ENCODE assay signal across 16 cellular contexts in the genomic region with DNA sequence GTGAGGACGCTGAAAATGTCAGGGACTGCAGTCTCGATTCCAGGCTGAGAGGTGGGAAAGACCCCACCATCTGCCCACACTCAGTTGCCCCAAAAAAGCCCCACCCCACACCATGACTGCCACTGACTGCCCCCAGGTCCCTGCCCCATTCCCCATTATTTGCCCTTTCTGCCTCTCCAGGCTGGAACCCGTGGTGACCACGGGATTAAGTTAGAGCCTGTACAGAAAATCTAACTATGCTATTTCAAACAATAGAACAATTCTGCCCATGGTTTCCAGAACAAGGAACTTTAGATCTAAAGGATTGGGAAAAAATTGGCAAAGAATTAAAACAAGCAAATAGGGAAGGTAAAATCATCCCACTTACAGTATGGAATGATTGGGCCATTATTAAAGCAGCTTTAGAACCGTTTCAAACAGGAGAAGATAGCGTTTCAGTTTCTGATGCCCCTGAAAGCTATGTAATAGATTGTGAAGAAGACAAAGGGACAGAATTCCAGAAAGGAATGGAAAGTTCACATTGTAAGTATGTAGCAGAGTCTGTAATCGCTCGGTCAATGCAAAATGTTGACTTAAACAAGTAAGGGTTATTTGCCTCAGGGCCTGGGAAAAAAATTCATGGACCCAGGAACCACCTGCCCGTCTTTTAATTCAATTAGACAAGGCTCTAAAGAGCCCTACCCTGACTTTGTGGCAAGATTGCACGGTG. TPM values are rescaled to one million over a fixed set of nuclear protein-coding genes. Genes with fewer than 3 reads are reported as not detected.
DNase-seq lines count a peak whose midpoint lies in the region; ATAC-seq and TF ChIP-seq lines count a peak whose summit lies in the region.
"Had no signal": no experiment of that assay in that cellular context is flagged by ENCODE, and none has a peak within 500 bp of the region (broad histone marks: within the 10 kb centered on the region; RNA-seq: fewer than 3 reads in every experiment).

No MANE protein-coding gene starts in this region.

- H3K4me1 Mint-ChIP-seq in GM23338 = peaks cover 38% of the 10 kb centered on the region

- H3K9me3 ChIP-seq in OCI-LY3 (ENCODE audit: insufficient read depth, low read length) (no peaks in the 10 kb centered on the region), iPS-20b (ENCODE audit: insufficient read depth, low read depth, low read length) (no peaks in the 10 kb centered on the region)
- H3K9me3 ChIP-seq: breast epithelium, gastrocnemius medialis, pancreas, uterus had no signal

- H3K9ac ChIP-seq in OCI-LY3 (ENCODE audit: low read length) = no peak overlapping the region
- peak overlapping the region; percentile 58; the same call in 1 of the 2 replicates for H3K9ac ChIP-seq in iPS-20b (ENCODE audit: low read depth, low read length)

- H3K9me3 Mint-ChIP-seq in GM23338 = peaks cover 9% of the 10 kb centered on the region; the same call in 2 of the 3 replicates
- H3K9me3 Mint-ChIP-seq: activated naive CD8-positive, alpha-beta T cell treated with anti-CD3 and anti-CD28 coated beads, Interleukin-2, amount 50 U/mL, for 24 hours; activated T-helper 1 cell treated with anti-CD3 and anti-CD28 coated beads, Interleukin-12 subunit alpha, Interleukin-12 subunit beta, Interleukin-2, Interleukin-4 antibody, amounts not matched to agents 30 ng/mL and 10 ng/mL and 1 ng/mL, durations not matched to agents 14 hours and 24 hours and 36 hours had no signal

- H3K27me3 ChIP-seq in GM23338 (ENCODE audit: insufficient read depth) = 0 out of 2 replicates have a peak, but pooled peaks cover 7% of the 10 kb centered on the region
- no peaks in the 10 kb centered on the region for H3K27me3 ChIP-seq in OCI-LY3 (ENCODE audit: low read depth, low read length)
- H3K27me3 ChIP-seq in iPS-20b (ENCODE audit: insufficient read depth, low read length) = peaks cover 12% of the 10 kb centered on the region; the same call in 1 of the 2 replicates
- H3K27me3 ChIP-seq: breast epithelium, gastrocnemius medialis, pancreas, uterus had no signal

- peak overlapping the region; percentile 63 for H3K4me3 Mint-ChIP-seq in GM23338
- H3K4me3 Mint-ChIP-seq: activated naive CD8-positive, alpha-beta T cell treated with anti-CD3 and anti-CD28 coated beads, Interleukin-2, amount 50 U/mL, for 24 hours; activated T-helper 1 cell treated with anti-CD3 and anti-CD28 coated beads, Interleukin-12 subunit alpha, Interleukin-12 subunit beta, Interleukin-2, Interleukin-4 antibody, amounts not matched to agents 30 ng/mL and 10 ng/mL and 1 ng/mL, durations not matched to agents 14 hours and 24 hours and 36 hours had no signal

- H3K27ac ChIP-seq in GM23338 (ENCODE audit: low read depth) (peak overlapping the region; percentile 14; the same call in 1 of the 2 replicates), OCI-LY3 (ENCODE audit: low read length) (no peak overlapping the region), iPS-20b (ENCODE audit: low read length) (no peak overlapping the region)
- H3K27ac ChIP-seq: gastrocnemius medialis, pancreas, uterus had no signal

- H3K4me2 ChIP-seq in GM23338 (peak overlapping the region; percentile 81), OCI-LY3 (ENCODE audit: low read length) (peak overlapping the region; percentile 87; the same call in 1 of the 2 replicates)

- H3K36me3 Mint-ChIP-seq in GM23338 (ENCODE audit: low read depth) = peaks cover 13% of the 10 kb centered on the region; the same call in 1 of the 3 replicates

- no peaks in the 10 kb centered on the region for H4K20me1 ChIP-seq in GM23338 (replicated peaks; ENCODE audit: insufficient read depth)
- H4K20me1 ChIP-seq in OCI-LY3 (ENCODE audit: insufficient read depth, low read length) = no peaks in the 10 kb centered on the region

- H3K79me2 ChIP-seq in GM23338 (replicated peaks; ENCODE audit: insufficient read depth) (no peaks in the 10 kb centered on the region), OCI-LY3 (ENCODE audit: low read length) (no peaks in the 10 kb centered on the region)

- H3K27me3 Mint-ChIP-seq in GM23338 (ENCODE audit: insufficient read depth, low read depth, poor library complexity) = peaks cover 8% of the 10 kb centered on the region
- H3K27me3 Mint-ChIP-seq: activated naive CD8-positive, alpha-beta T cell treated with anti-CD3 and anti-CD28 coated beads, Interleukin-2, amount 50 U/mL, for 24 hours had no signal

- H3K9me2 ChIP-seq in GM23338 (ENCODE audit: insufficient read depth) = no peaks in the 10 kb centered on the region

- H2AFZ ChIP-seq in GM23338 (no peak overlapping the region), OCI-LY3 (ENCODE audit: low read depth, low read length) (no peak overlapping the region)

- H3F3A ChIP-seq in GM23338 (replicated peaks; ENCODE audit: low read depth) = peaks cover 12% of the 10 kb centered on the region

- ATAC-seq in GM23338 = no peak

- H3K36me3 ChIP-seq in GM23338 (ENCODE audit: insufficient read depth) (no peaks in the 10 kb centered on the region), OCI-LY3 (replicated peaks; ENCODE audit: low read depth, low read length) (no peaks in the 10 kb centered on the region), iPS-20b (ENCODE audit: insufficient read depth, low read depth, low read length) (peaks cover 3% of the 10 kb centered on the region; the same call in 1 of the 2 replicates)
- H3K36me3 ChIP-seq: breast epithelium, uterus had no signal

- TF ChIP-seq CTCF in GM23338 (conservative IDR thresholded peaks at IDR 0.05; ENCODE audit: low read depth in 2 of 2) (no peak), OCI-LY3 (IDR thresholded peaks at IDR 0.05; ENCODE audit: low read depth, low read length) (no peak), retinal pigment epithelial cell (conservative IDR thresholded peaks at IDR 0.05; ENCODE audit: low read depth, low read length) (no peak)

- DNase-seq in GM23338 (ENCODE audit: low spot score) (no peak), retinal pigment epithelial cell (ENCODE audit: low read depth) (no peak), AG08396 (ENCODE audit: low spot score) (no peak), GM19238 (ENCODE audit: insufficient read length, low spot score) (no peak), hypothalamus (lab: John Stamatoyannopoulos, UW) (no peak)

- H3K27ac Mint-ChIP-seq in GM23338 = no peak overlapping the region
- H3K27ac Mint-ChIP-seq: activated naive CD8-positive, alpha-beta T cell treated with anti-CD3 and anti-CD28 coated beads, Interleukin-2, amount 50 U/mL, for 24 hours; activated T-helper 1 cell treated with anti-CD3 and anti-CD28 coated beads, Interleukin-12 subunit alpha, Interleukin-12 subunit beta, Interleukin-2, Interleukin-4 antibody, amounts not matched to agents 30 ng/mL and 10 ng/mL and 1 ng/mL, durations not matched to agents 14 hours and 24 hours and 36 hours had no signal

- peaks cover 7% of the 10 kb centered on the region; the same call in 1 of the 2 replicates for H3K4me1 ChIP-seq in GM23338 (ENCODE audit: insufficient read depth)
- H3K4me1 ChIP-seq in OCI-LY3 (ENCODE audit: low read length) = peaks cover 10% of the 10 kb centered on the region
- peaks cover 8% of the 10 kb centered on the region; the same call in 1 of the 2 replicates for H3K4me1 ChIP-seq in iPS-20b (ENCODE audit: insufficient read depth, low read length)
- H3K4me1 ChIP-seq: breast epithelium, uterus had no signal

- H3K4me3 ChIP-seq in GM23338 (peak overlapping the region; percentile 54), OCI-LY3 (ENCODE audit: low read length) (no peak overlapping the region), iPS-20b (ENCODE audit: low read length) (peak overlapping the region; percentile 26; the same call in 1 of the 2 replicates), retinal pigment epithelial cell (ENCODE audit: low read length) (peak overlapping the region; percentile 14)
- H3K4me3 ChIP-seq: uterus had no signal

TF ChIP-seq in GM23338, 12 proteins besides CTCF, POLR2A, EP300 and RAD21 (continues in another document):
- TF ChIP-seq ZNF114 (CRISPR knock-in tag; IDR thresholded peaks at IDR 0.05) = no peak
- TF ChIP-seq, protein P1, sequence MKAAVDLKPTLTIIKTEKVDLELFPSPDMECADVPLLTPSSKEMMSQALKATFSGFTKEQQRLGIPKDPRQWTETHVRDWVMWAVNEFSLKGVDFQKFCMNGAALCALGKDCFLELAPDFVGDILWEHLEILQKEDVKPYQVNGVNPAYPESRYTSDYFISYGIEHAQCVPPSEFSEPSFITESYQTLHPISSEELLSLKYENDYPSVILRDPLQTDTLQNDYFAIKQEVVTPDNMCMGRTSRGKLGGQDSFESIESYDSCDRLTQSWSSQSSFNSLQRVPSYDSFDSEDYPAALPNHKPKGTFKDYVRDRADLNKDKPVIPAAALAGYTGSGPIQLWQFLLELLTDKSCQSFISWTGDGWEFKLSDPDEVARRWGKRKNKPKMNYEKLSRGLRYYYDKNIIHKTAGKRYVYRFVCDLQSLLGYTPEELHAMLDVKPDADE (IDR thresholded peaks at IDR 0.05) = no peak

RNA-seq across cellular contexts. Expression of a gene that starts 14.4 kb away (rescaled TPM):
- total RNA-seq in GM23338 (2014; rRNA removed; shearing (Covaris generic)) = 22.9 and 29.3 TPM in 2 replicates
- polyA plus RNA-seq in GM23338 (2016; fragmentation: Nextera tagmentation; extraction: Ambion mirVana) = 6.0 and 7.5 TPM in 2 replicates

RNA-seq across cellular contexts. Expression of a gene that starts 38.0 kb away (rescaled TPM):
- total RNA-seq in GM23338 (2014; rRNA removed; shearing (Covaris generic)) = 16.1 and 17.6 TPM in 2 replicates
- 4.7 and 4.9 TPM in 2 replicates for polyA plus RNA-seq in GM23338 (2016; fragmentation: Nextera tagmentation; extraction: Ambion mirVana)
- total RNA-seq: dermis blood vessel endothelial cell; gastrocnemius medialis; liver; T-helper 2 cell treated with Interferon-gamma antibody and Interleukin-4, amounts not matched to agents 100 ng/mL and 5 ng/mL, for 36 hours had no signal
- polyA plus RNA-seq: liver had no signal

RNA-seq across cellular contexts. Expression of a gene that starts 43.0 kb away (rescaled TPM):
- total RNA-seq in GM23338 (2014; rRNA removed; shearing (Covaris generic)) = 17.7 and 29.3 TPM in 2 replicates
- polyA plus RNA-seq in GM23338 (2016; fragmentation: Nextera tagmentation; extraction: Ambion mirVana) = 7.0 and 8.8 TPM in 2 replicates

RNA-seq across cellular contexts. Expression of a gene that starts 43.1 kb away (rescaled TPM):
- 45.0 and 48.7 TPM in 2 replicates for total RNA-seq in GM23338 (2014; rRNA removed; shearing (Covaris generic))
- polyA plus RNA-seq in GM23338 (2016; fragmentation: Nextera tagmentation; extraction: Ambion mirVana) = 30.9 and 38.6 TPM in 2 replicates

RNA-seq across cellular contexts. Expression of a gene that starts 54.1 kb away (rescaled TPM):
- 82.1 and 100 TPM in 2 replicates for total RNA-seq in GM23338 (2014; rRNA removed; shearing (Covaris generic))
- 90.9 and 104 TPM in 2 replicates for polyA plus RNA-seq in GM23338 (2016; fragmentation: Nextera tagmentation; extraction: Ambion mirVana)
